8 cellular contexts compared by ENCODE assay signal in the genomic region with DNA sequence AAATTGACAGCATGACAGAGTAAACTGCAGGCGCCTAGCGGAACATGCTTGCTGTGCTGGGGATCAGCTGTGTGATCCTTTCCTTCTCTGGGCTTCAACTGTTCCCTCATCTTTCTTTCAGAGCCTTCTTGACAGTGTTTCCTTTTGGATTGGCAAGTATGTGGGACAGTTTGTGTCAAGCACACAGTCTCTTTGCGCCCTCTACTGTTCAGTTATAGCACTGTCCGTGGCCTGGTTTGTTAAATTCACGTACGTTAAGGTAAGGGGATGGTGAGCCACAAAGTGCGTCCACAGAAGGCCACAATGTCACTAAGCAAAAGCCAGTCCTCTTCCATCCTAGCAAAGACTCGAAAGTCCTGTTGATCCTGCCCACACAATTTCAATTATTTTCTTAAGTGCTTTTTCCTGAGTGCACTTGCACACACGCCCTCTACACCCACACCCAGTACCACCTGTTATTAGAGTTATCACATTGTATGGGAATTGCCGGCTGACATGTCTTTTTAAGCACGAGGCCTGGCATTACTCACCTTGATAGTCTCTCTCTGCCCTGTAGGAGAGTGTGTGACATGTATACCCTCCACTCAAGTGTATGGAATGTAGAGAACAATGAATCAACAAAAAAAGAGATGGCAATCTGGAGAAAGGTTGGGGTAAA. TPM values are rescaled to one million over a fixed set of nuclear protein-coding genes. Genes with fewer than 3 reads are reported as not detected.
DNase-seq lines count a peak whose midpoint lies in the region; ATAC-seq, FAIRE-seq and TF ChIP-seq lines count a peak whose summit lies in the region.

No MANE protein-coding gene starts in this region.

- TF ChIP-seq CTCF in D721Med (IDR thresholded peaks at IDR 0.05; ENCODE audit: insufficient read depth, missing control alignments) (peak; percentile 96), omental fat pad (IDR thresholded peaks at IDR 0.05) (peak in 1 of 3 donors; percentile 27)

- ATAC-seq in GM19025 (IDR thresholded peaks at IDR 0.05; ENCODE audit: low read depth, unreplicated experiment) (peak; percentile 82), HG03175 (IDR thresholded peaks at IDR 0.05; ENCODE audit: unreplicated experiment) (peak; percentile 88), omental fat pad (ENCODE audit: low FRiP score) (peak; percentile 66)

- DNase-seq in D721Med (ENCODE audit: insufficient read length, low spot score) (no peak), NCI-H2196 (lab: John Stamatoyannopoulos, UW; ENCODE audit: unreplicated experiment) (peak; percentile 84), foreskin melanocyte (peak; percentile 62), omental fat pad (ENCODE audit: low spot score) (no peak)
- DNase-seq in activated CD4-positive, alpha-beta T cell treated with anti-CD3 and anti-CD28 coated beads, Interleukin-2, amount 50 U/mL, for 1 hour = peak; percentile 2
- DNase-seq in stimulated activated naive CD4-positive, alpha-beta T cell (lab: John Stamatoyannopoulos, UW) = no peak

- FAIRE-seq in D721Med (lab: Jason Lieb, UNC) = no peak

RNA-seq across cellular contexts. Expression of a gene that starts 22.5 kb away (rescaled TPM):
- total RNA-seq in omental fat pad = 10 to 100 TPM in 2 of 4 donors, 1 to 10 TPM in 2; 4.1 to 14.6 (median 7.8) TPM

Comparison
In these comparisons a context has a peak if more than half of its experiments do, and no peak if none do; other contexts are left out.
1. DNase-seq: peak in NCI-H2196 (single experiment), activated CD4-positive, alpha-beta T cell treated with anti-CD3 and anti-CD28 coated beads, Interleukin-2, amount 50 U/mL, for 1 hour (single experiment) and foreskin melanocyte (single experiment); none in D721Med (single experiment), omental fat pad (single experiment) and stimulated activated naive CD4-positive, alpha-beta T cell (0 of 6).
2. Peak in every context shown above with its lines, with median percentiles within 50 percentile points of each other: ATAC-seq.